In the genomic region with DNA sequence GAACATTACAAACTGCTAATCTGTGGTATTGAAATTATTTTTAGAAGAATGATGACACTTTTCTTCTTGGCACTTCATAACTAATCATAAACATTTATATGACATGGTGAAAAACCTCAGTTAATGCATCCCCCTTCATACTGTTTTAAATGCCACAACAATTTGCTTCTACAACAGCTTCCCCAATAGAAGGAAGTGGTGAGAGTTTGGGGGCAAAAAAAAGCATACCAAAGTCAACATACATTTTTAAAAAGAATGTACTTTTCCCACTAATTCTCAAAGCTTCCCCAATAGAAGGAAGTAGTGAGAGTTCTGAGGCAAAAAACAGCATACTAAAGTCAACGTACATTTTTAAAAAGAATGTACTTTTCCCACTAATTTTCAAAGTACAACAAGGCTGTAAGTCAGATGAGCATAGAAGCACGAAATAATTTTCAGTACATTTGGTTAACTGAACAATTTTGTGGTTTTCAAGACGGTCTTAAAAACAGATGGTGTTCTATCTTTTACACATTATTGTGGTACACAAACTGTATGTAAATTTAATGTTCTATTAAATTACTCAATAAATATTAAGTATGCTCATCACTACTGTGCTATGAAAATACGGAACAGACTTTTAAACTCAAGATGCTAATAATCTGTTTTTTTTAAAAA, we compare ENCODE assay signal across 17 cellular contexts. TPM values are rescaled to one million over a fixed set of nuclear protein-coding genes. Genes with fewer than 3 reads are reported as not detected.
DNase-seq lines count a peak whose midpoint lies in the region; ATAC-seq and TF ChIP-seq lines count a peak whose summit lies in the region.
"Had no signal": no experiment of that assay in that cellular context is flagged by ENCODE, and none has a peak within 500 bp of the region (broad histone marks: within the 10 kb centered on the region; RNA-seq: fewer than 3 reads in every experiment).

No MANE protein-coding gene starts in this region.

- H3K9ac ChIP-seq in BLaER1 treated with 17β-estradiol and CSF1 and Interleukin-3, amounts not matched to agents 10 nM and 100 nM: peak overlapping the region in 1 of 11 experiments; percentile 38; a peak in 1 of 22 replicates
- no peak overlapping the region for H3K9ac ChIP-seq in SU-DHL-6 (ENCODE audit: low read length)

- peaks cover 22 to 62% (median 34%) of the 10 kb centered on the region in 10 experiments for H3K4me1 ChIP-seq in BLaER1 treated with 17β-estradiol and CSF1 and Interleukin-3, amounts not matched to agents 10 nM and 100 nM
- H3K4me1 ChIP-seq in hepatocyte (ENCODE audit: insufficient read depth): peaks cover 43% of the 10 kb centered on the region
- H3K4me1 ChIP-seq in lower lobe of right lung: peaks cover 42% of the 10 kb centered on the region
- peaks cover 83% of the 10 kb centered on the region for H3K4me1 ChIP-seq in body of pancreas
- H3K4me1 ChIP-seq in Peyer's patch: peaks cover 0 to 21% (median 0%) of the 10 kb centered on the region in 4 donors

- H2AFZ ChIP-seq in SU-DHL-6 (ENCODE audit: low read depth, low read length, severe bottlenecking): no peak overlapping the region
- no peak overlapping the region for H2AFZ ChIP-seq in hepatocyte

- H3K9me2 ChIP-seq in SU-DHL-6 (replicated peaks; ENCODE audit: insufficient read depth, low read length) (no peaks in the 10 kb centered on the region), hepatocyte (replicated peaks; ENCODE audit: insufficient read depth) (no peaks in the 10 kb centered on the region)

- H3K79me2 ChIP-seq in SU-DHL-6 (ENCODE audit: insufficient read depth, low read length) (peaks cover 63% of the 10 kb centered on the region), hepatocyte (peaks cover 100% of the 10 kb centered on the region)

- H3K27me3 ChIP-seq in BLaER1 treated with 17β-estradiol and CSF1 and Interleukin-3, amounts not matched to agents 10 nM and 100 nM: no peaks in the 10 kb centered on the region
- H3K27me3 ChIP-seq in SU-DHL-6 (ENCODE audit: low read length) (no peaks in the 10 kb centered on the region), hepatocyte (no peaks in the 10 kb centered on the region), lower lobe of right lung (ENCODE audit: low read depth) (no peaks in the 10 kb centered on the region), body of pancreas (no peaks in the 10 kb centered on the region), Peyer's patch (no peaks in the 10 kb centered on the region)

- peak overlapping the region; percentile 18 to 64 (median 51); a peak in 17 of 22 replicates for H3K4me2 ChIP-seq in BLaER1 treated with 17β-estradiol and CSF1 and Interleukin-3, amounts not matched to agents 10 nM and 100 nM
- H3K4me2 ChIP-seq in SU-DHL-6 (ENCODE audit: low read depth, low read length, poor library complexity, severe bottlenecking) (peak overlapping the region; percentile 52), hepatocyte (peak overlapping the region; percentile 23)

- no peak overlapping the region for H3K4me3 ChIP-seq in BLaER1 treated with 17β-estradiol and CSF1 and Interleukin-3, amounts not matched to agents 10 nM and 100 nM
- peak overlapping the region; percentile 30 for H3K4me3 ChIP-seq in Jurkat, Clone E6-1 (ENCODE audit: low read length)
- H3K4me3 ChIP-seq in SU-DHL-6 (ENCODE audit: insufficient read depth, low read length, poor library complexity, severe bottlenecking) (peak overlapping the region; percentile 10), hepatocyte (no peak overlapping the region), lower lobe of right lung (no peak overlapping the region), body of pancreas (no peak overlapping the region), Peyer's patch (no peak overlapping the region)

- TF ChIP-seq CTCF in SU-DHL-6 (IDR thresholded peaks at IDR 0.05; ENCODE audit: insufficient read depth, low read length, poor library complexity, severe bottlenecking) (no peak), hepatocyte (IDR thresholded peaks at IDR 0.05; ENCODE audit: poor library complexity) (no peak), lower lobe of right lung (IDR thresholded peaks at IDR 0.05) (no peak), body of pancreas (IDR thresholded peaks at IDR 0.05) (no peak), Peyer's patch (IDR thresholded peaks at IDR 0.05) (no peak)

- peaks cover 0 to 22% (median 5%) of the 10 kb centered on the region in 11 experiments; a peak in 12 of 22 replicates for H3K36me3 ChIP-seq in BLaER1 treated with 17β-estradiol and CSF1 and Interleukin-3, amounts not matched to agents 10 nM and 100 nM
- H3K36me3 ChIP-seq in SU-DHL-6 (ENCODE audit: low read length): no peaks in the 10 kb centered on the region
- H3K36me3 ChIP-seq in hepatocyte (replicated peaks; ENCODE audit: insufficient read depth, low read depth): no peaks in the 10 kb centered on the region
- no peaks in the 10 kb centered on the region for H3K36me3 ChIP-seq in lower lobe of right lung
- no peaks in the 10 kb centered on the region for H3K36me3 ChIP-seq in body of pancreas (replicated peaks in 1 of 2; ENCODE audit: insufficient read depth in 1 of 2, low read depth in 2 of 2)
- no peaks in the 10 kb centered on the region for H3K36me3 ChIP-seq in Peyer's patch

- intact Hi-C loops in lower lobe of right lung (cut with DNase I) (no loop called here), body of pancreas (cut with DNase I) (no loop called here)

- WGBS in hepatocyte (ENCODE audit: low lambda C conversion rate, missing lambda C conversion rate): 69% methylated on average over 4 of the region's 4 CpGs
- 22 to 24% methylated on average over 4 of the region's 4 CpGs for WGBS in body of pancreas, 2 donors

- H3F3A ChIP-seq in SU-DHL-6 (ENCODE audit: insufficient read depth): 0 out of 2 replicates have a peak, but pooled peaks cover 6% of the 10 kb centered on the region

- ATAC-seq in lower lobe of right lung (no peak), body of pancreas (no peak), GM18909 (IDR thresholded peaks at IDR 0.05; ENCODE audit: poor library complexity, unreplicated experiment) (no peak)
- ATAC-seq: right cardiac atrium had no signal

- H4K20me1 ChIP-seq in BLaER1 treated with 17β-estradiol and CSF1 and Interleukin-3, amounts not matched to agents 10 nM and 100 nM: peaks cover 24 to 100% (median 58%) of the 10 kb centered on the region in 11 experiments; a peak in 21 of 22 replicates
- H4K20me1 ChIP-seq in SU-DHL-6 (ENCODE audit: low read depth, low read length): peaks cover 13% of the 10 kb centered on the region; the same call in 1 of the 2 replicates
- peaks cover 79% of the 10 kb centered on the region for H4K20me1 ChIP-seq in hepatocyte (ENCODE audit: insufficient read depth, poor library complexity, severe bottlenecking)

- TF ChIP-seq POLR2A in body of pancreas (IDR thresholded peaks at IDR 0.05): no peak
- no peak for TF ChIP-seq POLR2A in Peyer's patch (IDR thresholded peaks at IDR 0.05)

- peak overlapping the region in 5 of 11 experiments; percentile 0 to 32 (median 7); a peak in 3 of 22 replicates for H3K27ac ChIP-seq in BLaER1 treated with 17β-estradiol and CSF1 and Interleukin-3, amounts not matched to agents 10 nM and 100 nM
- H3K27ac ChIP-seq in SU-DHL-6 (ENCODE audit: low read depth, low read length): peak overlapping the region; percentile 53
- H3K27ac ChIP-seq in hepatocyte: peak overlapping the region; percentile 3
- H3K27ac ChIP-seq in lower lobe of right lung: no peak overlapping the region
- peak overlapping the region in 2 of 4 donors; percentile 0 to 48 for H3K27ac ChIP-seq in body of pancreas
- no peak overlapping the region for H3K27ac ChIP-seq in Peyer's patch

- peak; percentile 85 for DNase-seq in Jurkat, Clone E6-1 (ENCODE audit: low read depth, low spot score)
- no peak for DNase-seq in hepatocyte (ENCODE audit: low spot score)
- DNase-seq in lower lobe of right lung: no peak
- DNase-seq in body of pancreas: no peak
- DNase-seq in Peyer's patch: no peak
- DNase-seq: activated CD4-positive, alpha-beta T cell treated with anti-CD3 and anti-CD28 coated beads for 4 hours; activated T-cell treated with anti-CD3 and anti-CD28 coated beads, Interleukin-2, amount 50 U/mL, for 24 hours; AML-193; NCI-H146; NCI-H345; occipital lobe; right cardiac atrium; SHP77; stimulated activated CD4-positive, alpha-beta T cell treated with anti-CD3 and anti-CD28 coated beads, Interleukin-1b, Interleukin-23, amount 100 ng/mL, for 48 hours had no signal

- 0 out of 22 replicates have a peak, but pooled peaks cover 0 to 4% (median 0%) of the 10 kb centered on the region in 11 experiments for H3K9me3 ChIP-seq in BLaER1 treated with 17β-estradiol and CSF1 and Interleukin-3, amounts not matched to agents 10 nM and 100 nM (replicated peaks in 1 of 11)
- no peaks in the 10 kb centered on the region for H3K9me3 ChIP-seq in SU-DHL-6 (ENCODE audit: insufficient read depth, low read length)
- no peaks in the 10 kb centered on the region for H3K9me3 ChIP-seq in hepatocyte (ENCODE audit: low read depth)
- H3K9me3 ChIP-seq in lower lobe of right lung: no peaks in the 10 kb centered on the region
- no peaks in the 10 kb centered on the region for H3K9me3 ChIP-seq in body of pancreas
- no peaks in the 10 kb centered on the region for H3K9me3 ChIP-seq in Peyer's patch

RNA-seq across cellular contexts. Expression of a gene that starts 23.9 kb away (rescaled TPM):
- 1.7 TPM for polyA plus RNA-seq in Jurkat, Clone E6-1 (2012; ENCODE audit: insufficient read depth, insufficient read length)
- total RNA-seq in hepatocyte: 41.9 and 48.9 TPM in 2 replicates
- 29.0 and 36.8 TPM in 2 replicates for polyA plus RNA-seq in hepatocyte
- total RNA-seq in lower lobe of right lung: 33.3 TPM
- total RNA-seq in body of pancreas: 10 to 100 TPM; 12.9 to 20.5 TPM
- 10 to 100 TPM; 33.8 to 60.2 (median 51.5) TPM for total RNA-seq in Peyer's patch

Comparison
In these comparisons a context has a peak if more than half of its experiments do, and no peak if none do; other contexts are left out.
1. H3K27ac ChIP-seq: peak in SU-DHL-6 (single experiment) and hepatocyte (single experiment); none in lower lobe of right lung (single experiment) and Peyer's patch (0 of 4).
2. H3K4me3 ChIP-seq: peak in Jurkat, Clone E6-1 (single experiment) and SU-DHL-6 (single experiment); none in BLaER1 treated with 17β-estradiol and CSF1 and Interleukin-3, amounts not matched to agents 10 nM and 100 nM (0 of 10), hepatocyte (single experiment), lower lobe of right lung (single experiment), body of pancreas (0 of 2) and Peyer's patch (0 of 4).
3. Peak in every context shown above with its lines, with median percentiles within 50 percentile points of each other: H3K4me2 ChIP-seq.